Comparison of ENCODE assay signal across 14 cellular contexts in the genomic region with DNA sequence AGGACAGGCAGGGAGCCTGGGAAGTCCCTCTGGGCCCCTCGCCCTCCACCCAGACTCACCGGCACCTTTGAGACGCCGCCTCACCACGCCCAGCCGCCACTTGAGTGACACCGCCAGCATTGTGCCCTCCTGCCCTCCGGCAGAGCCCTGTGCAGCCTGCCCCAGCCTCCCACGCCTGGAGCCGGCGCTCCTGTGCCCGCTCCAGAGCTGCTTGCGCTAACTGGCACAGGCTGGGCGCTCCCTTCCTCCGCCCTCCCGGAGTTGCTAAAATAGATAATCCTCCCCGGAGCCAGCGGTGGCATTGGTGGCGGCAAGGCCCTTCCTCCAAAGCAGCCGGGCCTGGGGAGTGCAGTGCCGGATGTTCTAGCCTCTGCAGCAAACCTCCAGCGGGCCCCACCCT. TPM values are rescaled to one million over a fixed set of nuclear protein-coding genes. Genes with fewer than 3 reads are reported as not detected.
DNase-seq lines count a peak whose midpoint lies in the region; ATAC-seq and TF ChIP-seq lines count a peak whose summit lies in the region.
"Had no signal": no experiment of that assay in that cellular context is flagged by ENCODE, and none has a peak within 500 bp of the region (broad histone marks: within the 10 kb centered on the region; RNA-seq: fewer than 3 reads in every experiment).

No MANE protein-coding gene starts in this region.

- no peak overlapping the region for H3K27ac ChIP-seq in RWPE2 (ENCODE audit: poor library complexity, severe bottlenecking)
- H3K27ac ChIP-seq: sigmoid colon had no signal

- no peaks in the 10 kb centered on the region for H3K27me3 ChIP-seq in RWPE2 (ENCODE audit: insufficient read depth, poor library complexity, severe bottlenecking)

- no peak overlapping the region for H3K4me3 ChIP-seq in RWPE2 (ENCODE audit: severe bottlenecking)
- H3K4me3 ChIP-seq: sigmoid colon had no signal

- peaks cover 36% of the 10 kb centered on the region for H3K4me1 Mint-ChIP-seq in nephron progenitor cell

- H3K9me3 Mint-ChIP-seq in nephron progenitor cell, result no peaks in the 10 kb centered on the region
- H3K9me3 Mint-ChIP-seq: dendritic cell treated with granulocyte-macrophage colony-stimulating factor and Interleukin-4, amounts not matched to agents 40 ng/mL and 50 ng/mL, for 4 days had no signal

- no peaks in the 10 kb centered on the region for H3K36me3 ChIP-seq in RWPE2 (ENCODE audit: low read depth)
- H3K36me3 ChIP-seq: sigmoid colon had no signal

- H3K27ac Mint-ChIP-seq in nephron progenitor cell, result no peak overlapping the region
- H3K27ac Mint-ChIP-seq: dendritic cell treated with granulocyte-macrophage colony-stimulating factor and Interleukin-4, amounts not matched to agents 40 ng/mL and 50 ng/mL, for 4 days had no signal

- H3K27me3 Mint-ChIP-seq in nephron progenitor cell (ENCODE audit: low read depth, poor library complexity), result peaks cover 27% of the 10 kb centered on the region

- no peaks in the 10 kb centered on the region for H3K9me3 ChIP-seq in RWPE2 (ENCODE audit: severe bottlenecking)
- H3K9me3 ChIP-seq: sigmoid colon had no signal

- intact Hi-C loops in cardiac septum (cut with DNase I) (loop anchor here (5.0 kb wide), 2 partner anchors 46 to 91 kb away; no protein-coding TSS in a partner anchor), posterior cingulate gyrus (cut with DNase I) (no loop called here)

- TF ChIP-seq CTCF in RWPE2 (IDR thresholded peaks at IDR 0.05; ENCODE audit: poor library complexity, severe bottlenecking), result no peak
- TF ChIP-seq CTCF in nephron progenitor cell (IDR thresholded peaks at IDR 0.05), result no peak

- no peak overlapping the region for H3K4me3 Mint-ChIP-seq in nephron progenitor cell
- H3K4me3 Mint-ChIP-seq: dendritic cell treated with granulocyte-macrophage colony-stimulating factor and Interleukin-4, amounts not matched to agents 40 ng/mL and 50 ng/mL, for 4 days had no signal

- DNase-seq in DMS53 (lab: John Stamatoyannopoulos, UW) (peak; percentile 32), DMS53 treated with DMSO at 0.1 percent for 48 hours (lab: John Stamatoyannopoulos, UW; ENCODE audit: unreplicated experiment) (no peak), RWPE2 (ENCODE audit: low spot score) (no peak), cardiac septum (ENCODE audit: low spot score) (peak; percentile 84), posterior cingulate gyrus (peak in 9 of 10 donors; percentile 13 to 92 (median 56)), nephron progenitor cell (no peak), NOMO-1 (lab: John Stamatoyannopoulos, UW; ENCODE audit: unreplicated experiment in 2 of 2) (no peak)
- DNase-seq: activated gamma-delta T cell treated with Interleukin-2 at 50 U/mL for 16 hours, DND-41, NCI-H1417 treated with DMSO at 0.1 percent for 48 hours, sigmoid colon had no signal

- no peaks in the 10 kb centered on the region for H3K4me1 ChIP-seq in RWPE2 (ENCODE audit: insufficient read depth, poor library complexity, severe bottlenecking)

- H3K36me3 Mint-ChIP-seq in nephron progenitor cell (ENCODE audit: low read depth), result no peaks in the 10 kb centered on the region

- ATAC-seq in RWPE2 (ENCODE audit: low read depth) (peak; percentile 24; the same call in 2 of the 3 replicates), HG02610 (IDR thresholded peaks at IDR 0.05; ENCODE audit: unreplicated experiment) (no peak)

RNA-seq across cellular contexts. Expression of gene GRIP2, which starts 15.7 kb away (rescaled TPM):
- 67.8 TPM for total RNA-seq in cardiac septum
- total RNA-seq: HT1080 had no signal

Comparison
In these comparisons a context has a peak if more than half of its experiments do, and no peak if none do; other contexts are left out.
1. DNase-seq: peak in DMS53 (single experiment), cardiac septum (single experiment) and posterior cingulate gyrus (9 of 10); none in DMS53 treated with DMSO at 0.1 percent for 48 hours (single experiment), RWPE2 (single experiment), nephron progenitor cell (single experiment) and NOMO-1 (0 of 2).